ENCODE assay signal across 25 cellular contexts in genomic region chr4:150464523-150464922, GRCh38.
"Had no signal": no experiment of that assay in that cellular context is flagged by ENCODE, and none has a peak within 500 bp of the region (broad histone marks: within the 10 kb centered on the region; RNA-seq: fewer than 3 reads in every experiment).

No MANE protein-coding gene starts in this region.

- H3K27me3 ChIP-seq: breast epithelium had no signal

- H3K9me3 ChIP-seq: breast epithelium had no signal

- H3K27ac Mint-ChIP-seq: activated CD4-positive, alpha-beta T cell treated with anti-CD3 and anti-CD28 coated beads for 36 hours; activated CD8-positive, alpha-beta T cell treated with anti-CD3 and anti-CD28 coated beads for 36 hours; activated naive CD4-positive, alpha-beta T cell treated with anti-CD3 and anti-CD28 coated beads, Interleukin-2, amount 10 ng/mL, durations not matched to agents 7 days and 5 days; activated naive CD8-positive, alpha-beta T cell treated with anti-CD3 and anti-CD28 coated beads, Interleukin-2, amount 10 ng/mL, durations not matched to agents 7 days and 5 days; activated T-cell treated with anti-CD3 and anti-CD28 coated beads, Interleukin-2, amount 50 U/mL, for 72 hours; activated T-helper 2 cell treated with anti-CD3 and anti-CD28 coated beads, Interferon-gamma antibody, Interleukin-2, Interleukin-4, amounts not matched to agents 10 μg/mL and 5 μg/mL and 100 μg/mL, durations not matched to agents 14 hours and 24 hours and 36 hours; T-cell had no signal

- H3K27me3 Mint-ChIP-seq: activated CD4-positive, alpha-beta T cell treated with anti-CD3 and anti-CD28 coated beads for 36 hours; activated CD8-positive, alpha-beta T cell treated with anti-CD3 and anti-CD28 coated beads for 36 hours; activated naive CD4-positive, alpha-beta T cell treated with anti-CD3 and anti-CD28 coated beads, Interleukin-2, amount 10 ng/mL, durations not matched to agents 7 days and 5 days; activated naive CD8-positive, alpha-beta T cell treated with anti-CD3 and anti-CD28 coated beads, Interleukin-2, amount 10 ng/mL, durations not matched to agents 7 days and 5 days; T-cell had no signal

- H3K4me3 Mint-ChIP-seq: activated CD4-positive, alpha-beta T cell treated with anti-CD3 and anti-CD28 coated beads for 36 hours; activated CD8-positive, alpha-beta T cell treated with anti-CD3 and anti-CD28 coated beads for 36 hours; activated naive CD4-positive, alpha-beta T cell treated with anti-CD3 and anti-CD28 coated beads, Interleukin-2, amount 10 ng/mL, durations not matched to agents 7 days and 5 days; activated naive CD8-positive, alpha-beta T cell treated with anti-CD3 and anti-CD28 coated beads, Interleukin-2, amount 10 ng/mL, durations not matched to agents 7 days and 5 days; activated T-cell treated with anti-CD3 and anti-CD28 coated beads, Interleukin-2, amount 50 U/mL, for 72 hours; T-cell had no signal

- H3K9me3 Mint-ChIP-seq: activated CD8-positive, alpha-beta T cell treated with anti-CD3 and anti-CD28 coated beads for 36 hours; activated naive CD4-positive, alpha-beta T cell treated with anti-CD3 and anti-CD28 coated beads, Interleukin-2, amount 10 ng/mL, durations not matched to agents 7 days and 5 days; activated naive CD8-positive, alpha-beta T cell treated with anti-CD3 and anti-CD28 coated beads, Interleukin-2, amount 10 ng/mL, durations not matched to agents 7 days and 5 days; activated T-cell treated with anti-CD3 and anti-CD28 coated beads, Interleukin-2, amount 50 U/mL, for 72 hours; activated T-helper 2 cell treated with anti-CD3 and anti-CD28 coated beads, Interferon-gamma antibody, Interleukin-2, Interleukin-4, amounts not matched to agents 10 μg/mL and 5 μg/mL and 100 μg/mL, durations not matched to agents 14 hours and 24 hours and 36 hours; T-cell had no signal

- H3K4me1 ChIP-seq: breast epithelium had no signal

- H3K27ac ChIP-seq: breast epithelium, SK-N-MC, VCaP had no signal

- H3K36me3 ChIP-seq: breast epithelium had no signal

- H3K4me1 Mint-ChIP-seq: activated CD4-positive, alpha-beta T cell treated with anti-CD3 and anti-CD28 coated beads for 36 hours; activated naive CD4-positive, alpha-beta T cell treated with anti-CD3 and anti-CD28 coated beads, Interleukin-2, amount 10 ng/mL, durations not matched to agents 7 days and 5 days; activated naive CD8-positive, alpha-beta T cell treated with anti-CD3 and anti-CD28 coated beads, Interleukin-2, amount 10 ng/mL, durations not matched to agents 7 days and 5 days; T-cell had no signal

- H3K4me3 ChIP-seq: breast epithelium, SK-N-MC had no signal

- ATAC-seq: activated CD4-positive, alpha-beta T cell treated with anti-CD3 and anti-CD28 coated beads for 36 hours; activated CD8-positive, alpha-beta T cell treated with anti-CD3 and anti-CD28 coated beads for 36 hours; activated T-cell treated with anti-CD3 and anti-CD28 coated beads, Interleukin-2, amount 50 U/mL, for 72 hours; T-cell had no signal

- DNase-seq: activated CD4-positive, alpha-beta T cell treated with anti-CD3 and anti-CD28 coated beads for 36 hours; activated CD4-positive, alpha-beta T cell treated with anti-CD3 and anti-CD28 coated beads, Interleukin-2, amount 50 U/mL, for 1 hour; activated CD8-positive, alpha-beta memory T cell treated with anti-CD3 and anti-CD28 coated beads, Interleukin-2, amount 50 U/mL, for 4 hours; activated CD8-positive, alpha-beta T cell treated with anti-CD3 and anti-CD28 coated beads for 36 hours; activated gamma-delta T cell treated with Interleukin-2 at 50 U/mL for 16 hours; activated naive CD4-positive, alpha-beta T cell treated with anti-CD3 and anti-CD28 coated beads, Interleukin-2, amount 10 ng/mL, durations not matched to agents 7 days and 5 days; activated naive CD8-positive, alpha-beta T cell treated with anti-CD3 and anti-CD28 coated beads, Interleukin-2, amount 10 ng/mL, durations not matched to agents 7 days and 5 days; activated T-cell treated with anti-CD3 and anti-CD28 coated beads, Interleukin-2, amount 50 U/mL, for 72 hours; aorta; caudate nucleus; KG1; MV-4-11; NCI-H1092 treated with DMSO at 0.1 percent for 48 hours; NCI-H1417 treated with DMSO at 0.1 percent for 48 hours; NCI-H187 treated with DMSO at 0.1 percent for 48 hours; NCI-H2081 treated with DMSO at 0.1 percent for 48 hours; NCI-H446; NCI-H524; PC-3; SHP77; T-cell had no signal
